Comparison of ENCODE assay signal across 1 cellular context in genomic region chr9:127887792-127888191, GRCh38.
TF ChIP-seq lines count a peak whose summit lies in the region.

No MANE protein-coding gene starts in this region.

TF ChIP-seq in HepG2, 621 proteins besides CTCF, POLR2A, EP300 and RAD21:
- TF ChIP-seq ZBTB39 (CRISPR knock-in tag; IDR thresholded peaks at IDR 0.05) (no peak), SMC3 (IDR thresholded peaks at IDR 0.05; ENCODE audit: low read length) (peak; percentile 6; the same call in 1 of the 2 replicates)
